16 cellular contexts compared by ENCODE assay signal in the genomic region with DNA sequence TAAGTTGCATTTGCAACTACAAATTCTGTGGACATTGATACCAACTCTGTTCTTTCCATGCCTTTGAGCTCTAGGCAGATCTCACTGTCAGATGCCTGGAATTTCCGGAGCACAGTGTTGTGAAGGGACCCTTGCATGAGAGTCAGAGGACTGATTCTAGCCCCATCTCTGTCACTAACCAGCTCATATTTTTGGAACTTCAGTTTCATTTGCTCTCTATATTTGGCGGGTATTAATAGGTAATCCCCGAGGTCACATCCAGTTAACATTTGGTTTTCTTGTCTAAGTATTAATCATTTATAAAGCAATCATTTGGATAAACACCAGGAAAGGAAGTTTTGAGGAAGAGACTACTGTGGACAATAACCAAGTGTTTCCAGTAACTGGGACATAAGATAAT.
DNase-seq lines count a peak whose midpoint lies in the region; ATAC-seq and TF ChIP-seq lines count a peak whose summit lies in the region.
"Had no signal": no experiment of that assay in that cellular context is flagged by ENCODE, and none has a peak within 500 bp of the region (broad histone marks: within the 10 kb centered on the region; RNA-seq: fewer than 3 reads in every experiment).

No MANE protein-coding gene starts in this region.

- no peaks in the 10 kb centered on the region for H3K9me2 ChIP-seq in MM.1S (replicated peaks; ENCODE audit: insufficient read depth, low read length)

- H3K4me3 ChIP-seq in body of pancreas (no peak overlapping the region), MM.1S (ENCODE audit: low read length) (no peak overlapping the region), heart left ventricle (no peak overlapping the region)
- H3K4me3 ChIP-seq: left ventricle myocardium inferior, PC-9 had no signal

- no peak for TF ChIP-seq CTCF in body of pancreas (IDR thresholded peaks at IDR 0.05)
- TF ChIP-seq CTCF in MM.1S (IDR thresholded peaks at IDR 0.05; ENCODE audit: low read length), result no peak
- no peak for TF ChIP-seq CTCF in heart left ventricle (IDR thresholded peaks at IDR 0.05)

- ATAC-seq in GM19043 (IDR thresholded peaks at IDR 0.05; ENCODE audit: low read depth, unreplicated experiment), result peak; percentile 68
- peak; percentile 66 for ATAC-seq in HG02938 (IDR thresholded peaks at IDR 0.05; ENCODE audit: unreplicated experiment)
- peak; percentile 63 for ATAC-seq in body of pancreas
- no peak for ATAC-seq in heart left ventricle
- ATAC-seq: activated T-cell treated with anti-CD3 and anti-CD28 coated beads, Interleukin-2, amount 50 U/mL, for 72 hours; T-helper 17 cell had no signal

- H3K27ac ChIP-seq in body of pancreas (peak overlapping the region in 3 of 4 donors; percentile 2 to 69 (median 67)), MM.1S (ENCODE audit: low read length) (no peak overlapping the region), heart left ventricle (no peak overlapping the region)
- H3K27ac ChIP-seq: left ventricle myocardium inferior, PC-9 had no signal

- H3K4me1 ChIP-seq in body of pancreas (peaks cover 23% of the 10 kb centered on the region), MM.1S (ENCODE audit: low read length) (no peaks in the 10 kb centered on the region), heart left ventricle (peaks cover 0 to 6% (median 0%) of the 10 kb centered on the region in 12 donors)

- H3F3A ChIP-seq in MM.1S (ENCODE audit: insufficient read depth, low read length), result no peaks in the 10 kb centered on the region

- H3K36me3 ChIP-seq in body of pancreas (replicated peaks in 1 of 2; ENCODE audit: insufficient read depth in 1 of 2, low read depth in 2 of 2) (no peaks in the 10 kb centered on the region), MM.1S (replicated peaks; ENCODE audit: insufficient read depth, low read length) (peaks cover 14% of the 10 kb centered on the region; the same call in 1 of the 2 replicates), heart left ventricle (peaks cover 0 to 8% (median 2%) of the 10 kb centered on the region in 9 donors)

- no peaks in the 10 kb centered on the region for H3K27me3 ChIP-seq in body of pancreas
- no peaks in the 10 kb centered on the region for H3K27me3 ChIP-seq in MM.1S (replicated peaks; ENCODE audit: insufficient read depth, low read length)
- H3K27me3 ChIP-seq in heart left ventricle, result no peaks in the 10 kb centered on the region

- intact Hi-C loops in body of pancreas (cut with DNase I), result no loop called here
- intact Hi-C loops in heart left ventricle (cut with DNase I), result no loop called here

- H3K79me2 ChIP-seq in MM.1S (ENCODE audit: low read length), result peaks cover 55% of the 10 kb centered on the region

- H2AFZ ChIP-seq in MM.1S (ENCODE audit: low read length), result no peak overlapping the region
- H2AFZ ChIP-seq: PC-9 had no signal

- no peaks in the 10 kb centered on the region for H4K20me1 ChIP-seq in MM.1S (ENCODE audit: insufficient read depth, low read length)

- no peak overlapping the region for H3K9ac ChIP-seq in MM.1S (ENCODE audit: low read length)

- H3K4me2 ChIP-seq in MM.1S (ENCODE audit: low read depth, low read length), result no peak overlapping the region
- H3K4me2 ChIP-seq: PC-9 had no signal

- no peaks in the 10 kb centered on the region for H3K9me3 ChIP-seq in body of pancreas
- no peaks in the 10 kb centered on the region for H3K9me3 ChIP-seq in MM.1S (replicated peaks; ENCODE audit: insufficient read depth, low read length)
- peaks cover 0 to 10% (median 0%) of the 10 kb centered on the region in 12 donors for H3K9me3 ChIP-seq in heart left ventricle

- DNase-seq in body of pancreas, result no peak
- DNase-seq in lung microvascular endothelial cell (ENCODE audit: low read depth in 2 of 2), result peak; percentile 48 to 63
- DNase-seq in MM.1S, result no peak
- DNase-seq in heart left ventricle, result no peak
- DNase-seq in superior temporal gyrus (ENCODE audit: extremely low spot score), result no peak
- DNase-seq in NCI-H526 treated with DMSO at 0.1 percent for 48 hours (lab: John Stamatoyannopoulos, UW), result no peak
- DNase-seq: activated CD4-positive, alpha-beta T cell treated with anti-CD3 and anti-CD28 coated beads, Interleukin-2, amount 10 ng/mL, durations not matched to agents 7 days and 5 days; activated T-cell treated with anti-CD3 and anti-CD28 coated beads, Interleukin-2, amount 50 U/mL, for 72 hours; aorta; DMS79; left ventricle myocardium inferior; NCI-H1092 treated with DMSO at 0.1 percent for 48 hours; PC-9; T-helper 17 cell had no signal

- 33 to 51% methylated on average over 3 of the region's 3 CpGs for WGBS in body of pancreas, 2 donors
- WGBS in heart left ventricle, 4 donors, result 55 to 65% (median 56%) methylated on average over 3 of the region's 3 CpGs

- no peak for TF ChIP-seq POLR2A in body of pancreas (IDR thresholded peaks at IDR 0.05)
- no peak for TF ChIP-seq POLR2A in heart left ventricle (IDR thresholded peaks at IDR 0.05)

Comparison
In these comparisons a context has a peak if more than half of its experiments do, and no peak if none do; other contexts are left out.
1. ATAC-seq: peak in GM19043 (single experiment), HG02938 (single experiment) and body of pancreas (single experiment); none in heart left ventricle (0 of 4).
2. DNase-seq: peak in lung microvascular endothelial cell (2 of 2); none in body of pancreas (0 of 4), MM.1S (single experiment), heart left ventricle (0 of 5), superior temporal gyrus (single experiment) and NCI-H526 treated with DMSO at 0.1 percent for 48 hours (single experiment).
3. H3K27ac ChIP-seq: peak in body of pancreas (3 of 4); none in MM.1S (single experiment) and heart left ventricle (0 of 12).